Comparison of ENCODE assay signal across 8 cellular contexts in the genomic region with DNA sequence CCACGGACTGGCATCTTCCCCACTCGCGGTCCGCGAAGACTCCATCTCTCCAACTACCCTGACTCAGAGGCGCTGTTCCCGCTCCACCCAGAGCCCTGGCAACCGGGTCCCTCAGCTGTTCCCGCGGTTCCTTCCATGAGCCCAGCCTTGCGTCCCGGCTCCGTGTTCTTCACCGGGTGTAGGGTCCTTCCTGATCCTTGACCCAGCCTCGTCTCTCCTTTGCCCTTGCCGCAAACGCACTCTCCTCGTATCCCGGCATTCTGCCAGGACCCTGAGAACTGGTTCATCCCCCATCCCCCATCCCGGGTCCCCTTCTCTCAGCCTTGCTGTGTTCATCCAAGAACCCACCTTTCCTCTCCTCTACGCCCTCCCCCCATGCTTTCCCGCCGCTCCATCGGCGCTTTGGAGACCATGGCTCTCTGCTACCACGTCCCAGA. TPM values are rescaled to one million over a fixed set of nuclear protein-coding genes. Genes with fewer than 3 reads are reported as not detected.
DNase-seq lines count a peak whose midpoint lies in the region; ATAC-seq, FAIRE-seq and TF ChIP-seq lines count a peak whose summit lies in the region.

No MANE protein-coding gene starts in this region.

- no peak overlapping the region for H3K27ac Mint-ChIP-seq in CD8-positive, alpha-beta T cell
- H3K27ac Mint-ChIP-seq in naive thymus-derived CD4-positive, alpha-beta T cell = peak overlapping the region in 3 of 9 donors; percentile 14 to 69 (median 22)

- in situ Hi-C loops in KBM-7 (cut with MboI; ENCODE audit: low pct_unique_long_range_greater_than_20kb, low sequenced_read_pairs) (no loop called here), GM12878 (cut with MboI) (no loop called here)

- ATAC-seq in CD8-positive, alpha-beta T cell = no peak
- ATAC-seq in GM12878 (no peak), GM19035 (IDR thresholded peaks at IDR 0.05; ENCODE audit: unreplicated experiment) (no peak), GM18867 (IDR thresholded peaks at IDR 0.05; ENCODE audit: unreplicated experiment) (no peak)
- no peak for ATAC-seq in naive thymus-derived CD4-positive, alpha-beta T cell

- peak overlapping the region; percentile 80 for H3K4me3 Mint-ChIP-seq in CD8-positive, alpha-beta T cell
- peak overlapping the region; percentile 59 to 87 (median 81) for H3K4me3 Mint-ChIP-seq in naive thymus-derived CD4-positive, alpha-beta T cell

- H3K27me3 ChIP-seq in CD8-positive, alpha-beta T cell (ENCODE audit: insufficient read depth, low read length) = peaks cover 53% of the 10 kb centered on the region
- H3K27me3 ChIP-seq in GM12878 (replicated peaks in 1 of 2; ENCODE audit: control insufficient read depth in 2 of 2, insufficient read depth in 2 of 2, low read length in 1 of 2) (peaks cover 3 to 16% of the 10 kb centered on the region in 2 experiments), SJCRH30 (no peaks in the 10 kb centered on the region)
- H3K27me3 ChIP-seq in naive thymus-derived CD4-positive, alpha-beta T cell (ENCODE audit: control insufficient read depth in 2 of 2, insufficient read depth in 2 of 2, low read length in 2 of 2) = peaks cover 8 to 58% of the 10 kb centered on the region in 2 donors

- POLR2A ChIA-PET in CD8-positive, alpha-beta T cell (lab: Charles Lee) = interaction anchor here (1.4 to 3.0 kb wide), 3 partner anchors 12 to 90 kb away, joined by 3 to 15 read pairs (median 4); partner anchors contain the start of genes ICAM1 and TYK2
- POLR2A ChIA-PET in GM12878 (lab: Charles Lee) = interaction anchor here (1.3 to 5.5 kb wide), 6 partner anchors 11 to 92 kb away, joined by 4 to 69 read pairs (median 8); partner anchors contain the start of genes ICAM1, RAVER1 and TYK2
- POLR2A ChIA-PET in naive thymus-derived CD4-positive, alpha-beta T cell (lab: Charles Lee) = interaction anchor here (1.1 to 5.3 kb wide), 2 partner anchors 20 to 96 kb away, joined by 3 to 28 read pairs; partner anchors contain the start of gene ICAM1

- no peak for TF ChIP-seq CTCF in CD8-positive, alpha-beta T cell (IDR thresholded peaks at IDR 0.05)
- no peak for TF ChIP-seq CTCF in GM12878 (IDR thresholded peaks at IDR 0.05 in 2 of 3, conservative IDR thresholded peaks at IDR 0.05 in 1 of 3; ENCODE audit: control insufficient read depth in 2 of 3, extremely low read depth in 1 of 3, insufficient read depth in 1 of 3, low read depth in 3 of 3, low read length in 3 of 3)

- intact Hi-C loops in CD8-positive, alpha-beta T cell (cut with DNase I, micrococcal nuclease) = no loop called here
- intact Hi-C loops in GM12878 (cut with micrococcal nuclease; ENCODE audit: unreplicated experiment) = no loop called here
- intact Hi-C loops in naive thymus-derived CD4-positive, alpha-beta T cell (cut with micrococcal nuclease) = loop anchor here in 1 of 2 donors (5.0 kb wide), 1 partner anchor 222 kb away; no protein-coding TSS in a partner anchor

- H3K9me3 ChIP-seq in CD8-positive, alpha-beta T cell (ENCODE audit: low read length) = no peaks in the 10 kb centered on the region
- no peaks in the 10 kb centered on the region; the same call in 2 of the 3 replicates for H3K9me3 ChIP-seq in GM12878 (replicated peaks; ENCODE audit: control insufficient read depth, insufficient read depth, low read length)
- no peaks in the 10 kb centered on the region for H3K9me3 ChIP-seq in naive thymus-derived CD4-positive, alpha-beta T cell (ENCODE audit: control insufficient read depth in 2 of 3, low read length in 3 of 3)
- no peaks in the 10 kb centered on the region; the same call in 1 of the 2 replicates for H3K9me3 ChIP-seq in SJCRH30 (replicated peaks)

- CTCF ChIA-PET in CD8-positive, alpha-beta T cell (lab: Charles Lee) = interaction anchor here (1.2 to 1.8 kb wide), 2 partner anchors 21 to 100 kb away, joined by 3 to 7 read pairs; no protein-coding TSS in a partner anchor
- CTCF ChIA-PET in GM12878 (lab: Yijun Ruan, JAX) = interaction anchor here (1.0 to 5.9 kb wide), 5 partner anchors 17 to 110 kb away, joined by 3 to 58 read pairs (median 5); partner anchors contain the start of genes ICAM1 and RAVER1
- CTCF ChIA-PET in naive thymus-derived CD4-positive, alpha-beta T cell (lab: Charles Lee) = interaction anchor here (1.0 kb wide), 1 partner anchor 24 kb away, joined by 3 read pairs; no protein-coding TSS in a partner anchor

- H3K4me1 Mint-ChIP-seq in CD8-positive, alpha-beta T cell (ENCODE audit: low read depth) = peaks cover 73% of the 10 kb centered on the region
- H3K4me1 Mint-ChIP-seq in naive thymus-derived CD4-positive, alpha-beta T cell = peaks cover 44 to 77% (median 67%) of the 10 kb centered on the region in 7 donors

- H3K9me3 Mint-ChIP-seq in CD8-positive, alpha-beta T cell = no peaks in the 10 kb centered on the region
- H3K9me3 Mint-ChIP-seq in naive thymus-derived CD4-positive, alpha-beta T cell = peaks cover 0 to 4% (median 0%) of the 10 kb centered on the region in 11 donors

- H3K36me3 Mint-ChIP-seq in CD8-positive, alpha-beta T cell = peaks cover 11% of the 10 kb centered on the region
- H3K36me3 Mint-ChIP-seq in naive thymus-derived CD4-positive, alpha-beta T cell = peaks cover under 1 to 20% (median 5%) of the 10 kb centered on the region in 5 donors

- SMC1A ChIA-PET in GM12878 (lab: Charles Lee; ENCODE audit: uncharacterized antibody, unreplicated experiment) = interaction anchor here (0.6 to 2.2 kb wide), 6 partner anchors 8 to 98 kb away, joined by 3 to 27 read pairs (median 10); partner anchors contain the start of genes ICAM1 and TYK2

- no peak overlapping the region for H3K27ac ChIP-seq in CD8-positive, alpha-beta T cell (ENCODE audit: low read depth, low read length)
- no peak overlapping the region for H3K27ac ChIP-seq in GM12878 (ENCODE audit: control insufficient read depth, insufficient read depth)
- no peak overlapping the region for H3K27ac ChIP-seq in naive thymus-derived CD4-positive, alpha-beta T cell (ENCODE audit: low read depth, low read length)
- H3K27ac ChIP-seq in SJCRH30 = no peak overlapping the region

- no peaks in the 10 kb centered on the region for H3K79me2 ChIP-seq in GM12878 (ENCODE audit: control insufficient read depth, insufficient read depth, low read length)

- peaks cover 84% of the 10 kb centered on the region for H3K4me1 ChIP-seq in CD8-positive, alpha-beta T cell (ENCODE audit: insufficient read depth, low read length)
- H3K4me1 ChIP-seq in GM12878 (ENCODE audit: control insufficient read depth, insufficient read depth, low read length) (peaks cover 63% of the 10 kb centered on the region), SJCRH30 (peaks cover 3% of the 10 kb centered on the region; the same call in 1 of the 2 replicates)
- H3K4me1 ChIP-seq in naive thymus-derived CD4-positive, alpha-beta T cell (ENCODE audit: control insufficient read depth in 2 of 2, insufficient read depth in 2 of 2, low read length in 2 of 2) = peaks cover 56 to 73% of the 10 kb centered on the region in 2 donors

- RAD21 ChIA-PET in GM12878 (lab: Charles Lee; ENCODE audit: unreplicated experiment) = interaction anchor here (1.0 to 5.4 kb wide), 3 partner anchors 19 to 122 kb away, joined by 3 to 119 read pairs (median 10); partner anchors contain the start of genes ICAM1 and TYK2

- H3K27me3 Mint-ChIP-seq in CD8-positive, alpha-beta T cell (ENCODE audit: low read depth) = peaks cover 54% of the 10 kb centered on the region
- peaks cover 39 to 72% (median 47%) of the 10 kb centered on the region in 5 donors for H3K27me3 Mint-ChIP-seq in naive thymus-derived CD4-positive, alpha-beta T cell

- H3K4me2 ChIP-seq in GM12878 (ENCODE audit: control insufficient read depth, insufficient read depth) = peak overlapping the region; percentile 98

- peaks cover under 1% of the 10 kb centered on the region for H3K36me3 ChIP-seq in CD8-positive, alpha-beta T cell (ENCODE audit: insufficient read depth, low read length)
- peaks cover 3 to 7% of the 10 kb centered on the region in 2 experiments; a peak in 3 of 4 replicates for H3K36me3 ChIP-seq in GM12878 (ENCODE audit: control insufficient read depth in 2 of 2, insufficient read depth in 2 of 2, low read length in 1 of 2)
- peaks cover 0 to 5% (median 0%) of the 10 kb centered on the region in 3 experiments for H3K36me3 ChIP-seq in naive thymus-derived CD4-positive, alpha-beta T cell (ENCODE audit: control insufficient read depth in 2 of 3, insufficient read depth in 3 of 3, low read length in 3 of 3)
- no peaks in the 10 kb centered on the region for H3K36me3 ChIP-seq in SJCRH30

- TF ChIP-seq EP300 in GM12878 (IDR thresholded peaks at IDR 0.05; ENCODE audit: borderline replicate concordance in 1 of 2, control insufficient read depth in 1 of 2, low read depth in 2 of 2, low read length in 2 of 2) = no peak

- no peak for TF ChIP-seq RAD21 in GM12878 (IDR thresholded peaks at IDR 0.05; ENCODE audit: insufficient read depth, low read depth, low read length)

- no peak overlapping the region; the same call in 1 of the 2 replicates for H3K9ac ChIP-seq in GM12878 (ENCODE audit: control insufficient read depth, insufficient read depth, low read length)

- peak overlapping the region; percentile 61 for H2AFZ ChIP-seq in GM12878 (ENCODE audit: control insufficient read depth, low read depth, low read length)

- peaks cover 7% of the 10 kb centered on the region; the same call in 1 of the 2 replicates for H4K20me1 ChIP-seq in GM12878 (ENCODE audit: control insufficient read depth, insufficient read depth)

- H3K4me3 ChIP-seq in CD8-positive, alpha-beta T cell (ENCODE audit: low read depth, low read length) = peak overlapping the region; percentile 47
- H3K4me3 ChIP-seq in GM12878 = peak overlapping the region; percentile 77
- peak overlapping the region; percentile 57 for H3K4me3 ChIP-seq in naive thymus-derived CD4-positive, alpha-beta T cell (ENCODE audit: low read length)
- H3K4me3 ChIP-seq in SJCRH30 = no peak overlapping the region

- BruUV-seq in GM12878 (replicated peaks; lab: Mats Ljungman, UMichigan) = no TSS peak

- 1% methylated on average over 20 of the region's 26 CpGs for WGBS in GM12878 (ENCODE audit: insufficient coverage, insufficient replicate concordance, low lambda C conversion rate, missing lambda C conversion rate)

- no peak for FAIRE-seq in GM12878 (lab: Jason Lieb, UNC)

- no peak for TF ChIP-seq POLR2A in GM12878 (IDR thresholded peaks at IDR 0.05; ENCODE audit: low read depth, low read length)

- no peak for DNase-seq in CD8-positive, alpha-beta T cell
- DNase-seq in KBM-7 (peak; percentile 34), GM12878 (ENCODE audit: low read depth, low spot score) (no peak), amniotic stem cell (lab: John Stamatoyannopoulos, UW) (no peak), SJCRH30 (no peak)
- peak in 1 of 9 donors; percentile 11 for DNase-seq in naive thymus-derived CD4-positive, alpha-beta T cell

RNA-seq across cellular contexts. Expression of gene ICAM5, which starts 0.7 kb away (rescaled TPM):
- total RNA-seq in CD8-positive, alpha-beta T cell = not detected
- total RNA-seq in GM12878 (2013; cell fraction: nucleolus; rRNA removed) = 14.9 and 15.8 TPM in 2 replicates
- total RNA-seq in GM12878 (2014; rRNA removed) (0.76 and 1.3 TPM in 2 replicates), GM12878 (2014; rRNA removed; fragmentation: Illumina TruSeq; extraction: Trizol) (0.36 and 0.55 TPM in 2 replicates), GM12878 (2021) (3.0 and 4.6 TPM in 2 replicates)
- polyA plus RNA-seq in GM12878 (2011; ENCODE audit: low read depth) = 1.1 TPM
- polyA plus RNA-seq in GM12878 (2011; rRNA removed) (1.4 and 3.5 TPM in 2 replicates), GM12878 (2014; fragmentation: Illumina TruSeq; extraction: Trizol) (0.48 TPM in 1 of 2 replicates, not detected in the other), GM12878 (2014; fragmentation: Nextera tagmentation; extraction: Ambion mirVana) (not detected), GM12878 (2014; rRNA removed) (3.2 and 4.6 TPM in 2 replicates), GM12878 (2016; fragmentation: Nextera tagmentation; extraction: Ambion mirVana) (under 1 TPM; 0.14 to 0.59 TPM)
- 4.9 and 7.8 TPM in 2 replicates for polyA plus RNA-seq in GM12878 (2011; cell fraction: cytosol; rRNA removed)
- polyA plus RNA-seq in GM12878 (2011; cell fraction: nucleus; rRNA removed) = 154 and 163 TPM in 2 replicates
- polyA plus RNA-seq in GM12878 (2012) = 3.8 and 6.4 TPM in 2 replicates
- polyA minus RNA-seq in GM12878 (2011; rRNA and poly(A)+ RNA removed) = 0.66 and 3.7 TPM in 2 replicates
- polyA minus RNA-seq in GM12878 (2011; cell fraction: cytosol; rRNA and poly(A)+ RNA removed) = 1.0 and 3.1 TPM in 2 replicates
- 8.2 and 13.5 TPM in 2 replicates for polyA minus RNA-seq in GM12878 (2011; cell fraction: nucleus; rRNA and poly(A)+ RNA removed)
- total RNA-seq in naive thymus-derived CD4-positive, alpha-beta T cell = 1 to 10 TPM in 1 of 5 experiments, under 1 TPM in 2, not detected in 2; 0.46 to 2.4 (median 0.48) TPM
- polyA plus RNA-seq in naive thymus-derived CD4-positive, alpha-beta T cell = not detected
- 0.22 and 0.28 TPM in 2 replicates for total RNA-seq in SJCRH30 (2014; rRNA removed; shearing (Covaris generic))

RNA-seq across cellular contexts. Expression of gene ICAM4, which starts 3.7 kb away (rescaled TPM):
- under 1 TPM in 1 of 2 experiments, not detected in 1; 0.28 TPM for total RNA-seq in CD8-positive, alpha-beta T cell
- 2.8 and 3.6 TPM in 2 replicates for total RNA-seq in GM12878 (2013; cell fraction: nucleolus; rRNA removed)
- total RNA-seq in GM12878 (2014; rRNA removed) (2.4 and 3.0 TPM in 2 replicates), GM12878 (2014; rRNA removed; fragmentation: Illumina TruSeq; extraction: Trizol) (1.2 and 1.3 TPM in 2 replicates), GM12878 (2021) (2.1 and 2.6 TPM in 2 replicates)
- 0.80 TPM for polyA plus RNA-seq in GM12878 (2011; ENCODE audit: low read depth)
- polyA plus RNA-seq in GM12878 (2011; rRNA removed) (0.20 and 0.31 TPM in 2 replicates), GM12878 (2014; fragmentation: Illumina TruSeq; extraction: Trizol) (0.29 and 0.63 TPM in 2 replicates), GM12878 (2014; fragmentation: Nextera tagmentation; extraction: Ambion mirVana) (under 1 TPM; 0.69 to 0.72 TPM), GM12878 (2014; rRNA removed) (3.0 and 3.4 TPM in 2 replicates), GM12878 (2016; fragmentation: Nextera tagmentation; extraction: Ambion mirVana) (1 to 10 TPM; 4.1 to 5.1 TPM)
- polyA plus RNA-seq in GM12878 (2011; cell fraction: cytosol; rRNA removed) = 0.48 and 0.79 TPM in 2 replicates
- 0.72 and 0.75 TPM in 2 replicates for polyA plus RNA-seq in GM12878 (2011; cell fraction: nucleus; rRNA removed)
- polyA plus RNA-seq in GM12878 (2012) = 1.4 and 1.9 TPM in 2 replicates
- polyA minus RNA-seq in GM12878 (2011; rRNA and poly(A)+ RNA removed) = 0.51 and 1.3 TPM in 2 replicates
- polyA minus RNA-seq in GM12878 (2011; cell fraction: cytosol; rRNA and poly(A)+ RNA removed) = not detected in 2 replicates
- polyA minus RNA-seq in GM12878 (2011; cell fraction: nucleus; rRNA and poly(A)+ RNA removed) = 2.3 and 3.5 TPM in 2 replicates
- 1 to 10 TPM in 3 of 5 experiments, under 1 TPM in 2; 0.40 to 3.7 (median 1.2) TPM for total RNA-seq in naive thymus-derived CD4-positive, alpha-beta T cell
- under 1 TPM; 0.52 to 0.55 TPM for polyA plus RNA-seq in naive thymus-derived CD4-positive, alpha-beta T cell
- 1.7 and 2.8 TPM in 2 replicates for total RNA-seq in SJCRH30 (2014; rRNA removed; shearing (Covaris generic))

RNA-seq across cellular contexts. Expression of gene ZGLP1, which starts 19.2 kb away (rescaled TPM):
- 1 to 10 TPM; 1.7 to 1.8 TPM for total RNA-seq in CD8-positive, alpha-beta T cell
- 1.1 and 1.6 TPM in 2 replicates for total RNA-seq in GM12878 (2013; cell fraction: nucleolus; rRNA removed)
- total RNA-seq in GM12878 (2014; rRNA removed) (1.3 and 1.7 TPM in 2 replicates), GM12878 (2014; rRNA removed; fragmentation: Illumina TruSeq; extraction: Trizol) (0.67 and 0.78 TPM in 2 replicates), GM12878 (2021) (2.5 and 4.1 TPM in 2 replicates)
- 0.75 TPM for polyA plus RNA-seq in GM12878 (2011; ENCODE audit: low read depth)
- polyA plus RNA-seq in GM12878 (2011; rRNA removed) (0.49 and 0.94 TPM in 2 replicates), GM12878 (2014; fragmentation: Illumina TruSeq; extraction: Trizol) (0.19 and 0.98 TPM in 2 replicates), GM12878 (2014; fragmentation: Nextera tagmentation; extraction: Ambion mirVana) (under 1 TPM; 0.29 to 0.48 TPM), GM12878 (2014; rRNA removed) (4.6 and 5.6 TPM in 2 replicates), GM12878 (2016; fragmentation: Nextera tagmentation; extraction: Ambion mirVana) (1 to 10 TPM; 1.8 to 2.0 TPM)
- polyA plus RNA-seq in GM12878 (2011; cell fraction: cytosol; rRNA removed) = 1.7 and 2.0 TPM in 2 replicates
- 10.8 and 12.6 TPM in 2 replicates for polyA plus RNA-seq in GM12878 (2011; cell fraction: nucleus; rRNA removed)
- polyA plus RNA-seq in GM12878 (2012) = 0.89 and 1.8 TPM in 2 replicates
- 0.29 and 0.31 TPM in 2 replicates for polyA minus RNA-seq in GM12878 (2011; rRNA and poly(A)+ RNA removed)
- not detected in 2 replicates for polyA minus RNA-seq in GM12878 (2011; cell fraction: cytosol; rRNA and poly(A)+ RNA removed)
- polyA minus RNA-seq in GM12878 (2011; cell fraction: nucleus; rRNA and poly(A)+ RNA removed) = 0.24 and 1.1 TPM in 2 replicates
- 10 to 100 TPM in 1 of 5 experiments, 1 to 10 TPM in 4; 1.2 to 11.4 (median 6.2) TPM for total RNA-seq in naive thymus-derived CD4-positive, alpha-beta T cell
- under 1 TPM in 1 of 2 donors, not detected in 1; 0.22 TPM for polyA plus RNA-seq in naive thymus-derived CD4-positive, alpha-beta T cell
- total RNA-seq in SJCRH30 (2014; rRNA removed; shearing (Covaris generic)) = 0.89 and 2.1 TPM in 2 replicates

RNA-seq across cellular contexts. Expression of gene ICAM1, which starts 19.5 kb away (rescaled TPM):
- total RNA-seq in CD8-positive, alpha-beta T cell = 10 to 100 TPM; 15.0 to 17.1 TPM
- 288 and 334 TPM in 2 replicates for total RNA-seq in GM12878 (2013; cell fraction: nucleolus; rRNA removed)
- total RNA-seq in GM12878 (2014; rRNA removed) (72.9 and 77.7 TPM in 2 replicates), GM12878 (2014; rRNA removed; fragmentation: Illumina TruSeq; extraction: Trizol) (49.4 and 52.6 TPM in 2 replicates), GM12878 (2021) (69.7 and 71.0 TPM in 2 replicates)
- 37.5 TPM for polyA plus RNA-seq in GM12878 (2011; ENCODE audit: low read depth)
- polyA plus RNA-seq in GM12878 (2011; rRNA removed) (46.8 and 115 TPM in 2 replicates), GM12878 (2014; fragmentation: Illumina TruSeq; extraction: Trizol) (61.9 and 67.8 TPM in 2 replicates), GM12878 (2014; fragmentation: Nextera tagmentation; extraction: Ambion mirVana) (10 to 100 TPM in 1 of 2 experiments, 1 to 10 TPM in 1; 7.6 to 14.8 TPM), GM12878 (2014; rRNA removed) (67.9 and 74.4 TPM in 2 replicates), GM12878 (2016; fragmentation: Nextera tagmentation; extraction: Ambion mirVana) (10 to 100 TPM; 35.0 to 41.9 TPM)
- 121 and 131 TPM in 2 replicates for polyA plus RNA-seq in GM12878 (2011; cell fraction: cytosol; rRNA removed)
- polyA plus RNA-seq in GM12878 (2011; cell fraction: nucleus; rRNA removed) = 126 and 136 TPM in 2 replicates
- polyA plus RNA-seq in GM12878 (2012) = 53.2 and 69.6 TPM in 2 replicates
- polyA minus RNA-seq in GM12878 (2011; rRNA and poly(A)+ RNA removed) = 120 and 140 TPM in 2 replicates
- 62.1 and 69.0 TPM in 2 replicates for polyA minus RNA-seq in GM12878 (2011; cell fraction: cytosol; rRNA and poly(A)+ RNA removed)
- polyA minus RNA-seq in GM12878 (2011; cell fraction: nucleus; rRNA and poly(A)+ RNA removed) = 62.3 and 89.7 TPM in 2 replicates
- 10 to 100 TPM in 3 of 5 experiments, 1 to 10 TPM in 2; 3.6 to 47.2 (median 16.3) TPM for total RNA-seq in naive thymus-derived CD4-positive, alpha-beta T cell
- polyA plus RNA-seq in naive thymus-derived CD4-positive, alpha-beta T cell = 1 to 10 TPM; 1.2 to 3.9 TPM
- 0.85 and 0.86 TPM in 2 replicates for total RNA-seq in SJCRH30 (2014; rRNA removed; shearing (Covaris generic))

RNA-seq across cellular contexts. Expression of gene FDX2, which starts 25.4 kb away (rescaled TPM):
- total RNA-seq in CD8-positive, alpha-beta T cell = 1 to 10 TPM; 3.1 to 4.2 TPM
- total RNA-seq in GM12878 (2013; cell fraction: nucleolus; rRNA removed) = 8.7 and 11.1 TPM in 2 replicates
- 19.5 and 29.0 TPM in 2 replicates for total RNA-seq in GM12878 (2014; rRNA removed)
- total RNA-seq in GM12878 (2014; rRNA removed; fragmentation: Illumina TruSeq; extraction: Trizol) = 15.0 and 16.2 TPM in 2 replicates
- 22.4 and 24.6 TPM in 2 replicates for total RNA-seq in GM12878 (2021)
- polyA plus RNA-seq in GM12878 (2011; ENCODE audit: low read depth) = 7.6 TPM
- polyA plus RNA-seq in GM12878 (2011; rRNA removed) = 5.0 and 12.4 TPM in 2 replicates
- polyA plus RNA-seq in GM12878 (2011; cell fraction: cytosol; rRNA removed) = 24.5 and 31.1 TPM in 2 replicates
- 34.9 and 53.2 TPM in 2 replicates for polyA plus RNA-seq in GM12878 (2011; cell fraction: nucleus; rRNA removed)
- 9.7 and 16.0 TPM in 2 replicates for polyA plus RNA-seq in GM12878 (2012)
- polyA plus RNA-seq in GM12878 (2014; fragmentation: Illumina TruSeq; extraction: Trizol) = 5.9 and 24.9 TPM in 2 replicates
- polyA plus RNA-seq in GM12878 (2014; fragmentation: Nextera tagmentation; extraction: Ambion mirVana) = 1 to 10 TPM; 1.4 to 4.1 TPM
- polyA plus RNA-seq in GM12878 (2014; rRNA removed) = 31.7 TPM in 2 replicates
- polyA plus RNA-seq in GM12878 (2016; fragmentation: Nextera tagmentation; extraction: Ambion mirVana) = 10 to 100 TPM; 34.4 to 50.4 TPM
- 5.3 and 11.1 TPM in 2 replicates for polyA minus RNA-seq in GM12878 (2011; rRNA and poly(A)+ RNA removed)
- 3.2 and 5.2 TPM in 2 replicates for polyA minus RNA-seq in GM12878 (2011; cell fraction: cytosol; rRNA and poly(A)+ RNA removed)
- polyA minus RNA-seq in GM12878 (2011; cell fraction: nucleus; rRNA and poly(A)+ RNA removed) = 4.2 and 11.7 TPM in 2 replicates
- total RNA-seq in naive thymus-derived CD4-positive, alpha-beta T cell = 10 to 100 TPM in 2 of 5 experiments, 1 to 10 TPM in 3; 5.7 to 10.5 (median 9.3) TPM
- polyA plus RNA-seq in naive thymus-derived CD4-positive, alpha-beta T cell = 10 to 100 TPM; 18.3 to 19.4 TPM
- total RNA-seq in SJCRH30 (2014; rRNA removed; shearing (Covaris generic)) = 11.5 and 17.5 TPM in 2 replicates
